In the genomic region with DNA sequence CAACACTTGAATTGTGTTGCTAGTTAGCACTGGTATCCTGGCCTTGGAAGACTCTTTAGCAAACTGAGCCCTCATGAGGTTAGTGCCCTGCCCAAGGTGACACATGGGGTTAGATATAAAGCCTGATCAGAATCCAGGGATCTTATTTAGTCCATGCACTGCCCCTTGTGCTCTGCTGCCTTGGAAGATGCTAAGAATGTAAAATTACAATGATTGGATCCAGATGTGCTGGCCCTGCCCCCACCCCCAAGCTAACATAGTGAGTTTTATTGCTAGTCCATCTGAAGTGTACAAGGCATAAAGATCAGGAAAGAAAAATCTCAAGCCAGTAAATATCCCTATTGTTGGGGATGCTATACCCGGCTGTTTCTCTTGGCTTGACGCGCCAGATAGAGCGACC, we compare ENCODE assay signal across 25 cellular contexts. TPM values are rescaled to one million over a fixed set of nuclear protein-coding genes. Genes with fewer than 3 reads are reported as not detected.
A peak's percentile ranks its signal among the peaks of the same experiment; 100 is the strongest.
DNase-seq lines count a peak whose midpoint lies in the region; ATAC-seq and TF ChIP-seq lines count a peak whose summit lies in the region.
"Had no signal": no experiment of that assay in that cellular context is flagged by ENCODE, and none has a peak within 500 bp of the region (broad histone marks: within the 10 kb centered on the region; RNA-seq: fewer than 3 reads in every experiment).

No MANE protein-coding gene starts in this region.

- no peak overlapping the region for H3K4me3 ChIP-seq in AG10803 (ENCODE audit: low read length)
- no peak overlapping the region for H3K4me3 ChIP-seq in GM23338
- H3K4me3 ChIP-seq: dorsolateral prefrontal cortex, heart right ventricle had no signal

- no peak overlapping the region for H3K4me3 Mint-ChIP-seq in GM23338
- H3K4me3 Mint-ChIP-seq: activated CD4-positive, alpha-beta T cell treated with anti-CD3 and anti-CD28 coated beads, Interleukin-2, amount 10 ng/mL, durations not matched to agents 24 days and 14 days; activated naive CD4-positive, alpha-beta T cell treated with anti-CD3 and anti-CD28 coated beads for 36 hours; activated T-cell treated with anti-CD3 and anti-CD28 coated beads, Interleukin-2, amount 50 U/mL, for 24 hours had no signal

- no peak overlapping the region for H2AFZ ChIP-seq in GM23338

- H3K4me2 ChIP-seq in GM23338, result 0 out of 2 replicates have a peak overlapping the region, but pooled peaks have one; percentile 6

- ATAC-seq in GM23338 (no peak), sciatic nerve (peak; percentile 69), HG02610 (IDR thresholded peaks at IDR 0.05; ENCODE audit: unreplicated experiment) (no peak)

- no peaks in the 10 kb centered on the region for H3K27me3 Mint-ChIP-seq in GM23338 (ENCODE audit: insufficient read depth, low read depth, poor library complexity)
- H3K27me3 Mint-ChIP-seq: progenitor cell of endocrine pancreas had no signal

- intact Hi-C loops in sciatic nerve (cut with DNase I), result no loop called here

- TF ChIP-seq CTCF in AG10803 (conservative IDR thresholded peaks at IDR 0.05; ENCODE audit: low read length), result no peak
- no peak for TF ChIP-seq CTCF in GM23338 (conservative IDR thresholded peaks at IDR 0.05; ENCODE audit: low read depth in 2 of 2)

- no peaks in the 10 kb centered on the region for H3F3A ChIP-seq in GM23338 (replicated peaks; ENCODE audit: low read depth)

- H3K79me2 ChIP-seq in GM23338 (replicated peaks; ENCODE audit: insufficient read depth), result peaks cover 36% of the 10 kb centered on the region

- no peaks in the 10 kb centered on the region for H3K9me2 ChIP-seq in GM23338 (ENCODE audit: insufficient read depth)

- H3K4me1 Mint-ChIP-seq in GM23338, result peaks cover 49% of the 10 kb centered on the region
- H3K4me1 Mint-ChIP-seq: activated CD4-positive, alpha-beta T cell treated with anti-CD3 and anti-CD28 coated beads, Interleukin-2, amount 10 ng/mL, durations not matched to agents 24 days and 14 days had no signal

- peaks cover 24% of the 10 kb centered on the region for H3K4me1 ChIP-seq in GM23338 (ENCODE audit: insufficient read depth)

- H3K36me3 Mint-ChIP-seq in GM23338 (ENCODE audit: low read depth), result no peaks in the 10 kb centered on the region

- no peak overlapping the region for H3K27ac Mint-ChIP-seq in GM23338
- H3K27ac Mint-ChIP-seq: activated CD4-positive, alpha-beta T cell treated with anti-CD3 and anti-CD28 coated beads, Interleukin-2, amount 10 ng/mL, durations not matched to agents 24 days and 14 days; activated naive CD4-positive, alpha-beta T cell treated with anti-CD3 and anti-CD28 coated beads for 36 hours; activated T-cell treated with anti-CD3 and anti-CD28 coated beads, Interleukin-2, amount 50 U/mL, for 24 hours; progenitor cell of endocrine pancreas had no signal

- DNase-seq in AG10803 (ENCODE audit: low read depth) (peak; percentile 60), GM23338 (ENCODE audit: low spot score) (no peak), fibroblast of gingiva (ENCODE audit: low read depth) (peak; percentile 30), sciatic nerve (ENCODE audit: low spot score) (no peak), NCI-H526 treated with DMSO at 0.1 percent for 48 hours (lab: John Stamatoyannopoulos, UW) (no peak)
- no peak for DNase-seq in activated T-cell treated with anti-CD3 and anti-CD28 coated beads, Interleukin-2, amount 50 U/mL, for 48 hours
- DNase-seq: activated CD4-positive, alpha-beta T cell treated with anti-CD3 and anti-CD28 coated beads, Interleukin-2, amount 10 ng/mL, durations not matched to agents 24 days and 14 days; activated naive CD4-positive, alpha-beta T cell treated with anti-CD3 and anti-CD28 coated beads for 36 hours; activated T-cell treated with anti-CD3 and anti-CD28 coated beads, Interleukin-2, amount 50 U/mL, for 24 hours; brain microvascular endothelial cell; dorsolateral prefrontal cortex; H7; heart right ventricle; KBM-7; mammary epithelial cell; NCI-H1105 treated with DMSO at 0.1 percent for 48 hours; NCI-H1930; NCI-H226; NCI-H748 treated with DMSO at 0.1 percent for 48 hours; stimulated activated CD4-positive, alpha-beta T cell treated with anti-CD3 and anti-CD28 coated beads, Interleukin-15, amount 100 ng/mL, for 24 hours; stimulated activated naive CD4-positive, alpha-beta T cell; WERI-Rb-1 had no signal

- H3K27me3 ChIP-seq in GM23338 (ENCODE audit: insufficient read depth), result no peaks in the 10 kb centered on the region
- H3K27me3 ChIP-seq: brain microvascular endothelial cell, dorsolateral prefrontal cortex, heart right ventricle had no signal

- no peaks in the 10 kb centered on the region for H3K36me3 ChIP-seq in GM23338 (ENCODE audit: insufficient read depth)
- H3K36me3 ChIP-seq: brain microvascular endothelial cell, heart right ventricle, WERI-Rb-1 had no signal

- H3K27ac ChIP-seq in GM23338 (ENCODE audit: low read depth), result no peak overlapping the region
- H3K27ac ChIP-seq: brain microvascular endothelial cell, C4-2B, dorsolateral prefrontal cortex, WERI-Rb-1 had no signal

- H3K9me3 Mint-ChIP-seq in GM23338, result no peaks in the 10 kb centered on the region
- H3K9me3 Mint-ChIP-seq: activated CD4-positive, alpha-beta T cell treated with anti-CD3 and anti-CD28 coated beads, Interleukin-2, amount 10 ng/mL, durations not matched to agents 24 days and 14 days; activated naive CD4-positive, alpha-beta T cell treated with anti-CD3 and anti-CD28 coated beads for 36 hours; activated T-cell treated with anti-CD3 and anti-CD28 coated beads, Interleukin-2, amount 50 U/mL, for 24 hours had no signal

- H4K20me1 ChIP-seq in GM23338 (replicated peaks; ENCODE audit: insufficient read depth), result peaks cover 6% of the 10 kb centered on the region

TF ChIP-seq in GM23338, 12 proteins besides CTCF, POLR2A, EP300 and RAD21:
- no peak for TF ChIP-seq NANOG (IDR thresholded peaks at IDR 0.05; ENCODE audit: borderline replicate concordance)

RNA-seq across cellular contexts. Expression of a gene that starts 22.8 kb away (rescaled TPM):
- 24.0 and 30.7 TPM in 2 replicates for total RNA-seq in GM23338 (2014; rRNA removed; shearing (Covaris generic))
- polyA plus RNA-seq in GM23338 (2016; fragmentation: Nextera tagmentation; extraction: Ambion mirVana), result 16.8 and 19.5 TPM in 2 replicates
- 49.3 TPM for total RNA-seq in sciatic nerve

Comparison
In these comparisons a context has a peak if more than half of its experiments do, and no peak if none do; other contexts are left out.
1. DNase-seq: peak in AG10803 (single experiment) and fibroblast of gingiva (single experiment); none in GM23338 (single experiment), sciatic nerve (single experiment), activated T-cell treated with anti-CD3 and anti-CD28 coated beads, Interleukin-2, amount 50 U/mL, for 48 hours (0 of 2) and NCI-H526 treated with DMSO at 0.1 percent for 48 hours (single experiment).